Comparison of ENCODE assay signal across 21 cellular contexts in the genomic region with DNA sequence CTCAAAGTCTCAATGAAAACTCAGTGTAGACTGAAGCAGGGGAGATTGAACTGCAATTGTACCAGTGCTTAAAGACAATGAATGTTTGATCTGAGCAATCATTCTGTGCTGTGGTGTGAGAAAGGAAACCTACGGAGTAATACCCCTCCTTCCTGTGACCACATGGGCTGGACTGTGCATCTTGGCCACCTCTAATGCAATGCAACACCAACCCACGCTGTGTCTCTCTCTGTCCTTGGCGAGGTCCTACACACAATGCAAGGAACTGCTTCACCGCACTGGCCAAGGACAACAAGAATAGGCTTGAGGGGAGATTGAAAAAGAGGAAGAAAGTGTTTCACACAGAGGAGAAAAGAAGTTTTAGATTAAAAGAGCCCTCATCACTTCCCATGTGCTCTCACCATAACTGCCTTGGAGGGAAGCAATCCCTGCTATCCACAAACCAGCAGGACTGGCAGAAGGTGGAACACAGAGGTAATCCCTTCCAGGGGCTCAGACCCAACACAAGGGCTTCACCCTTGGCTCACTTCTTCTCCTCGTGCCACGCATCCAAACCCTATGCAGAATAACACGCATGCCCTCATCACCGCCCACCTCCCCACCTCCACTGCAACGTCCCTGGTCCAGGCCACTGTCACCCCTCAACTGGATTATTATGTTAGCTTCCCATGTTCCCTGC.
A peak's percentile ranks its signal among the peaks of the same experiment; 100 is the strongest.
DNase-seq lines count a peak whose midpoint lies in the region; ATAC-seq and TF ChIP-seq lines count a peak whose summit lies in the region.
"Had no signal": no experiment of that assay in that cellular context is flagged by ENCODE, and none has a peak within 500 bp of the region (broad histone marks: within the 10 kb centered on the region; RNA-seq: fewer than 3 reads in every experiment).

No MANE protein-coding gene starts in this region.

- no peaks in the 10 kb centered on the region for H3K36me3 ChIP-seq in esophagus muscularis mucosa
- H3K36me3 ChIP-seq in upper lobe of right lung, result no peaks in the 10 kb centered on the region

- no peak for TF ChIP-seq EP300 in esophagus muscularis mucosa (IDR thresholded peaks at IDR 0.05)

- DNase-seq in KBM-7, result peak; percentile 54
- peak; percentile 49 for DNase-seq in NOMO-1 treated with DMSO at 0.1 percent for 48 hours (lab: John Stamatoyannopoulos, UW; ENCODE audit: unreplicated experiment)
- DNase-seq in esophagus muscularis mucosa (ENCODE audit: extremely low spot score), result peak; percentile 83
- no peak for DNase-seq in upper lobe of right lung
- no peak for DNase-seq in stimulated activated naive CD8-positive, alpha-beta T cell treated with anti-CD3 and anti-CD28 coated beads, Interleukin-15, Interleukin-2, amounts not matched to agents 100 U/mL and 50 U/mL, for 24 hours
- DNase-seq in NCI-H1694 (lab: John Stamatoyannopoulos, UW), result no peak
- DNase-seq in MCF 10A (ENCODE audit: unreplicated experiment), result no peak
- DNase-seq: DMS53, GF-D8, NCI-H1092, NCI-H1436 treated with DMSO at 0.1 percent for 48 hours, NCI-H2029, NCI-H524 treated with DMSO at 0.1 percent for 48 hours, NCI-H82, RPMI8226, SHP77, SK-N-SH had no signal

- ATAC-seq in upper lobe of right lung, result peak; percentile 49
- no peak for ATAC-seq in stimulated activated naive CD8-positive, alpha-beta T cell treated with anti-CD3 and anti-CD28 coated beads, Interleukin-15, Interleukin-2, amounts not matched to agents 100 U/mL and 50 U/mL, for 24 hours
- ATAC-seq: A549 had no signal

- TF ChIP-seq POLR2A in esophagus muscularis mucosa (IDR thresholded peaks at IDR 0.05; ENCODE audit: low read depth), result no peak

- H3K27ac ChIP-seq in esophagus muscularis mucosa (replicated peaks in 1 of 4), result no peak overlapping the region
- no peak overlapping the region for H3K27ac ChIP-seq in upper lobe of right lung
- H3K27ac ChIP-seq: A549, KMS-11 had no signal

- peaks cover 38% of the 10 kb centered on the region for H3K27me3 Mint-ChIP-seq in MCF 10A (ENCODE audit: insufficient read depth, unreplicated experiment)

- H3K9me3 ChIP-seq in esophagus muscularis mucosa (no peaks in the 10 kb centered on the region), upper lobe of right lung (no peaks in the 10 kb centered on the region)
- H3K9me3 ChIP-seq: A549, SK-N-SH had no signal

- POLR2A ChIA-PET in MCF 10A (lab: Yijun Ruan, JAX), result no interaction called here

- intact Hi-C loops in esophagus muscularis mucosa (cut with DNase I), result no loop called here
- intact Hi-C loops in upper lobe of right lung (cut with DNase I), result no loop called here
- intact Hi-C loops in MCF 10A (cut with micrococcal nuclease), result no loop called here

- H3K4me3 ChIP-seq in esophagus muscularis mucosa, result no peak overlapping the region
- H3K4me3 ChIP-seq in upper lobe of right lung, result no peak overlapping the region
- H3K4me3 ChIP-seq: A549 had no signal

- 85% methylated on average over 9 of the region's 9 CpGs for WGBS in esophagus muscularis mucosa

- no peak overlapping the region for H3K4me3 Mint-ChIP-seq in MCF 10A (ENCODE audit: unreplicated experiment)
- H3K4me3 Mint-ChIP-seq: B cell had no signal

- H3K27me3 ChIP-seq in esophagus muscularis mucosa, result peaks cover 0 to 7% (median 0%) of the 10 kb centered on the region in 4 donors
- H3K27me3 ChIP-seq in upper lobe of right lung, result no peaks in the 10 kb centered on the region

- CTCF ChIA-PET in MCF 10A (lab: Yijun Ruan, JAX), result no interaction called here

- no peak for TF ChIP-seq CTCF in esophagus muscularis mucosa (IDR thresholded peaks at IDR 0.05)
- TF ChIP-seq CTCF in upper lobe of right lung (IDR thresholded peaks at IDR 0.05), result no peak
- no peak for TF ChIP-seq CTCF in MCF 10A (IDR thresholded peaks at IDR 0.05; ENCODE audit: unreplicated experiment)

- no peak overlapping the region for H3K27ac Mint-ChIP-seq in MCF 10A (ENCODE audit: low read depth, unreplicated experiment)
- H3K27ac Mint-ChIP-seq: B cell, CD14-positive monocyte had no signal

- no peaks in the 10 kb centered on the region for H3K36me3 Mint-ChIP-seq in MCF 10A (ENCODE audit: insufficient read depth, unreplicated experiment)
- H3K36me3 Mint-ChIP-seq: CD14-positive monocyte had no signal

- BruUV-seq in MCF 10A (replicated peaks; lab: Mats Ljungman, UMichigan), result no TSS peak

- H3K4me1 ChIP-seq in esophagus muscularis mucosa (no peaks in the 10 kb centered on the region), upper lobe of right lung (no peaks in the 10 kb centered on the region)
- H3K4me1 ChIP-seq: A549 had no signal

- in situ Hi-C loops in KBM-7 (cut with MboI; ENCODE audit: low pct_unique_long_range_greater_than_20kb, low sequenced_read_pairs), result no loop called here

- H3K9me3 Mint-ChIP-seq in MCF 10A (ENCODE audit: unreplicated experiment), result peaks cover under 1% of the 10 kb centered on the region

- no peaks in the 10 kb centered on the region for H3K4me1 Mint-ChIP-seq in MCF 10A (ENCODE audit: insufficient read depth, unreplicated experiment)
- H3K4me1 Mint-ChIP-seq: B cell had no signal

Comparison
In these comparisons a context has a peak if more than half of its experiments do, and no peak if none do; other contexts are left out.
1. DNase-seq: peak in KBM-7 (single experiment), NOMO-1 treated with DMSO at 0.1 percent for 48 hours (single experiment) and esophagus muscularis mucosa (single experiment); none in upper lobe of right lung (single experiment), stimulated activated naive CD8-positive, alpha-beta T cell treated with anti-CD3 and anti-CD28 coated beads, Interleukin-15, Interleukin-2, amounts not matched to agents 100 U/mL and 50 U/mL, for 24 hours (single experiment), NCI-H1694 (single experiment) and MCF 10A (single experiment).